In the genomic region with DNA sequence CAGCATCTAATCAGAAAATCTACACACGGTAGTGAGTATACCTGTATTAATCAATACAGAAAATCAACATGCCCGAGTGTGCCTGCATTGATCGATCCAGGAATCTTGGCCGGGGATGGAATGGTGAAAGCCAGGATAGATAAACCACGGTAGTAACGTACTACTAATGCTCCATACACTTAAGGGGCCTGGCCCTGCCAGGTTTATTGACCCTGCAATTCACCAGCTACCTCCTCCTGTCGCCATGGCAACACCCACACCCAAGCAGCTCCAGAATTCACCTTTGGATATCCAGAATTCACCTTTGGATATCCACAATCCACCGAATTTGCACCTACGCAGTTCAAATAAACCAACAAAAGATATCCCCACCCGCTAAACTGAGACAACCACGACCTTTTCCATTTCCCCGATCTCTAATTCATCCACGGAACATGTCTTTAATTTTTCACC, we compare ENCODE assay signal across 9 cellular contexts. TPM values are rescaled to one million over a fixed set of nuclear protein-coding genes. Genes with fewer than 3 reads are reported as not detected.
DNase-seq lines count a peak whose midpoint lies in the region; FAIRE-seq and TF ChIP-seq lines count a peak whose summit lies in the region.
"Had no signal": no experiment of that assay in that cellular context is flagged by ENCODE, and none has a peak within 500 bp of the region (broad histone marks: within the 10 kb centered on the region; RNA-seq: fewer than 3 reads in every experiment).

No MANE protein-coding gene starts in this region.

- DNase-seq in GM12865 (ENCODE audit: low read depth) (peak; percentile 32), NCI-H1930 (lab: John Stamatoyannopoulos, UW) (peak; percentile 30 to 43), astrocyte of the cerebellum (ENCODE audit: low read depth) (no peak), frontal cortex (ENCODE audit: low spot score in 2 of 2) (no peak), HFFc6 (no peak), AG08396 (ENCODE audit: low spot score) (no peak)

- in situ Hi-C loops in astrocyte of the cerebellum (cut with HindIII; ENCODE audit: low sequenced_read_pairs), result no loop called here

- peak overlapping the region; percentile 65 for H3K4me3 ChIP-seq in GM12865 (ENCODE audit: low read depth, low read length)
- H3K4me3 ChIP-seq in astrocyte of the cerebellum (ENCODE audit: low read depth, low read length), result peak overlapping the region; percentile 53

- H3K4me1 Mint-ChIP-seq in HFFc6 (ENCODE audit: low read depth), result peaks cover 3% of the 10 kb centered on the region

- peak overlapping the region; percentile 100 for H3K27ac ChIP-seq in temporal lobe (ENCODE audit: low read depth, low read length)

- no peaks in the 10 kb centered on the region for H3K9me3 Mint-ChIP-seq in HFFc6

- TF ChIP-seq CTCF in GM12865 (IDR thresholded peaks at IDR 0.05; ENCODE audit: insufficient read depth, low read depth, low read length, missing control alignments) (no peak), astrocyte of the cerebellum (IDR thresholded peaks at IDR 0.05; ENCODE audit: low read depth, low read length, missing control alignments) (no peak), HFFc6 (IDR thresholded peaks at IDR 0.05) (no peak)

- FAIRE-seq in islet of Langerhans (lab: Jason Lieb, UNC) (peak; percentile 76), frontal cortex (lab: Jason Lieb, UNC) (no peak)
- FAIRE-seq: TTC549 had no signal

- peaks cover 2% of the 10 kb centered on the region; the same call in 1 of the 2 replicates for H3K27me3 Mint-ChIP-seq in HFFc6 (ENCODE audit: insufficient read depth)

- H3K27ac Mint-ChIP-seq in HFFc6, result no peak overlapping the region

- H3K36me3 Mint-ChIP-seq in HFFc6 (ENCODE audit: low read depth), result no peaks in the 10 kb centered on the region

- no peak overlapping the region for H3K4me3 Mint-ChIP-seq in HFFc6

RNA-seq across cellular contexts. Expression of a gene that starts 14.8 kb away (rescaled TPM):
- total RNA-seq in temporal lobe, result 848 TPM
- total RNA-seq in frontal cortex, result 1,432 TPM
- total RNA-seq in HFFc6 (2021; fragmentation: NEBNext Ultra II Directional; extraction: Animal tissue kit (Norgen Biotek cat#: 25700)), result 100 to 1,000 TPM; 333 to 429 (median 403) TPM

RNA-seq across cellular contexts. Expression of a gene that starts 50.3 kb away (rescaled TPM):
- total RNA-seq in temporal lobe, result 14.0 TPM
- total RNA-seq in frontal cortex, result 13.9 TPM
- 10 to 100 TPM in 3 of 6 experiments, 1 to 10 TPM in 3; 7.9 to 12.1 (median 9.8) TPM for total RNA-seq in HFFc6 (2021; fragmentation: NEBNext Ultra II Directional; extraction: Animal tissue kit (Norgen Biotek cat#: 25700))

Comparison
In these comparisons a context has a peak if more than half of its experiments do, and no peak if none do; other contexts are left out.
1. DNase-seq: peak in GM12865 (single experiment) and NCI-H1930 (2 of 2); none in astrocyte of the cerebellum (single experiment), frontal cortex (0 of 2), HFFc6 (single experiment) and AG08396 (single experiment).